In the genomic region with DNA sequence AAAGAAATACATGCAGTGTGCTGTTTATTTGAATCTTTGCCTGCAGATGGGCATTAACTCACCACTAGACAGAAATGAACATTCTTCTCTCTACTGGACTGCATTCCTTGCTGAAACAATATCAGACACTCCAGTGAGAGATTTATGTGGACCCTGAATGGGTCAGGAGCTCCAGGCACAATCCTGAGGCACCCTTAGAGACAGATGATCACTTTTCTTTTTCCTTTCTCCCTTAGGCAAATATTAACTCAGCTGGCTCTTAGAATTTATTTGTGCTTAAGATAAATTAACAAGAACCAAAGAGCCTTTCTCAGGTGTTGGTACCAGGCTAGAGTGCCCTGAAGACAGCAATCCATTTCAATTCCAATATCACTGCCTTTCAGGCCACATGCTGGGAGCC, we compare ENCODE assay signal across 22 cellular contexts.
"Had no signal": no experiment of that assay in that cellular context is flagged by ENCODE, and none has a peak within 500 bp of the region (broad histone marks: within the 10 kb centered on the region; RNA-seq: fewer than 3 reads in every experiment).

No MANE protein-coding gene starts in this region.

- ATAC-seq: activated CD4-positive, CD25-positive, alpha-beta regulatory T cell treated with anti-CD3 and anti-CD28 coated beads, Interleukin-2, amount 50 U/mL, for 24 hours; activated naive CD8-positive, alpha-beta T cell treated with anti-CD3 and anti-CD28 coated beads, Interleukin-2, amount 50 U/mL, for 24 hours; activated T-cell treated with anti-CD3 and anti-CD28 coated beads, Interleukin-2, amount 50 U/mL, for 4 hours had no signal

- H3K9me3 ChIP-seq: left ventricle myocardium inferior, thyroid gland had no signal

- DNase-seq: activated CD4-positive, alpha-beta T cell treated with anti-CD3 and anti-CD28 coated beads, Interleukin-2, amount 10 ng/mL, durations not matched to agents 7 days and 5 days; activated CD8-positive, alpha-beta memory T cell treated with anti-CD3 and anti-CD28 coated beads, Interleukin-2, amount 50 U/mL, for 4 hours; activated effector memory CD4-positive, alpha-beta T cell treated with Interleukin-2 at 50 U/mL for 16 hours; activated naive CD4-positive, alpha-beta T cell treated with anti-CD3 and anti-CD28 coated beads, Interleukin-2, amount 10 ng/mL, durations not matched to agents 7 days and 5 days; activated naive CD8-positive, alpha-beta T cell treated with anti-CD3 and anti-CD28 coated beads, Interleukin-2, amount 50 U/mL, for 24 hours; activated T-cell treated with anti-CD3 and anti-CD28 coated beads, Interleukin-2, amount 50 U/mL, for 4 hours; anterior cingulate cortex; brain microvascular endothelial cell; central memory CD4-positive, alpha-beta T cell; hypothalamus; islet precursor cell; left ventricle myocardium inferior; mammary epithelial cell; nephron progenitor cell; occipital lobe; posterior cingulate gyrus; stimulated activated CD4-positive, alpha-beta T cell treated with anti-CD3 and anti-CD28 coated beads, Interleukin-12 subunit alpha, Interleukin-12 subunit beta, amount 100 ng/mL, for 4 hours; stimulated activated CD4-positive, alpha-beta T cell treated with anti-CD3 and anti-CD28 coated beads, Interleukin-1b, Interleukin-23, amount 100 ng/mL, for 48 hours; stimulated activated naive CD4-positive, alpha-beta T cell treated with Interleukin-2 at 50 U/mL for 16 hours; T1000; thyroid gland had no signal

- H3K36me3 ChIP-seq: brain microvascular endothelial cell, left ventricle myocardium inferior, thyroid gland had no signal

- H3K27ac ChIP-seq: brain microvascular endothelial cell, left ventricle myocardium inferior, thyroid gland had no signal

- H3K27me3 ChIP-seq: brain microvascular endothelial cell, thyroid gland had no signal

- H3K4me1 ChIP-seq: left ventricle myocardium inferior had no signal

- H3K4me3 ChIP-seq: left ventricle myocardium inferior, thyroid gland had no signal
